In the genomic region with DNA sequence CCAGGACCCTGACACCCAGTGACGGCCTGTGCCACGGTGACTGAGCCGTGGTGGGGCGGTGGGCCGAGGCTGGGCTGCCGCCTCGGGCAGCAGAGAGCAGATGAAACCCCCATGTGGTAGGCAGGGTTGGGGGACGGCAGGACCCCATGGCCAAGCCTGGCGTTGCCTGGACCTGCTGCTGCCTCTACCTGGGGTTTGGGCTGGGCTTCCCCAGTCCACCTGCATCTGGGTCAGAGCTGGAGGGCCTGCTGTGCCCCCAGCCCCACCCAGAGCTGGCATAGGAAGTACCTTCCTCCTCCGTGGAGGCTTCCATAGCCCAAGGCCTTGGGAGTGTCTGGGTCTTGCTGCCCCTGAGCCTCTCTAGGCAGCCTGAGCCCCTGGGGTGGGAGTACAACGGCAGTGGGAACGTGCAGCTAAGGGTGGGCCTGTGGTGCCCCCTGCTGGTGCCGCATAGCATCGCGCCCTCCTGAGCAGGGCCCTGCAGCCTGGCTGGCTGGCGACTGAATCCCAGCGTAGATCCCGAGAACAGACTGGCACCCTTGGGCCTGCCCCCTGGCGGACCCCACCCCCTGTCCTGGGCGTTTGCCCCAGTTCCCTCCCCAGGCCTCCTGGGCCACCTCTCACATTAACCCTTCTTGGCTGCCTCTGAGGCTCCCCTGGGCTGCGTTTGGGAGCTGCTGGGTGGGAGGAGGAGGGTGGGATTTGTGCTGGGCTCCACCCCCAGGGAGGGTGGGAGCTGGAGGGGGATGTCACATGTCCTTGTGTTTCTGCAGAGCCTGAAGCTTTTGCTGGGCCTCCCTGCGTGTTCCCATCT, we compare ENCODE assay signal across 8 cellular contexts. TPM values are rescaled to one million over a fixed set of nuclear protein-coding genes. Genes with fewer than 3 reads are reported as not detected.
DNase-seq lines count a peak whose midpoint lies in the region; ATAC-seq and TF ChIP-seq lines count a peak whose summit lies in the region.

No MANE protein-coding gene starts in this region.

- no peaks in the 10 kb centered on the region for H3K9me3 Mint-ChIP-seq in CD4-positive, alpha-beta T cell

- DNase-seq in CD4-positive, alpha-beta T cell, result peak; percentile 67 to 83 (median 74)
- DNase-seq in HAP-1 (ENCODE audit: low spot score in 2 of 2) (peak; percentile 73 to 92), NCI-H2227 (lab: John Stamatoyannopoulos, UW; ENCODE audit: unreplicated experiment) (peak; percentile 90), cerebellar cortex (ENCODE audit: low spot score) (peak; percentile 83), kidney glomerular epithelial cell (lab: John Stamatoyannopoulos, UW) (peak; percentile 57)
- peak; percentile 69 for DNase-seq in activated CD4-positive, alpha-beta T cell treated with anti-CD3 and anti-CD28 coated beads for 1 hour
- peak; percentile 52 to 77 for DNase-seq in stimulated activated CD4-positive, alpha-beta T cell treated with anti-CD3 and anti-CD28 coated beads, Interleukin-1b, Interleukin-23, amount 100 ng/mL, for 1 hour (ENCODE audit: low read depth in 2 of 2)

- no peaks in the 10 kb centered on the region for H3K27me3 Mint-ChIP-seq in CD4-positive, alpha-beta T cell

- H3K4me3 ChIP-seq in HAP-1, result peak overlapping the region; percentile 21

- H3K27ac Mint-ChIP-seq in CD4-positive, alpha-beta T cell, result no peak overlapping the region

- no peak overlapping the region for H3K27ac ChIP-seq in CD4-positive, alpha-beta T cell (ENCODE audit: low read depth, low read length)

- ATAC-seq in CD4-positive, alpha-beta T cell (ENCODE audit: poor library complexity), result peak; percentile 99
- ATAC-seq in GM18873 (IDR thresholded peaks at IDR 0.05; ENCODE audit: low FRiP score, unreplicated experiment), result no peak

- TF ChIP-seq CTCF in CD4-positive, alpha-beta T cell (IDR thresholded peaks at IDR 0.05), result peak; percentile 97

- H3K4me1 Mint-ChIP-seq in CD4-positive, alpha-beta T cell (ENCODE audit: low read depth), result peaks cover 4% of the 10 kb centered on the region

- H3K4me3 Mint-ChIP-seq in CD4-positive, alpha-beta T cell, result no peak overlapping the region

- H3K27me3 ChIP-seq in CD4-positive, alpha-beta T cell (ENCODE audit: control insufficient read depth, insufficient read depth, low read length), result no peaks in the 10 kb centered on the region
- no peaks in the 10 kb centered on the region for H3K27me3 ChIP-seq in HAP-1 (ENCODE audit: low read depth)

- intact Hi-C loops in CD4-positive, alpha-beta T cell (cut with DNase I, micrococcal nuclease), result loop anchor here (1.0 to 2.0 kb wide), 3 partner anchors 160 to 306 kb away; partner anchors contain the start of gene ABCA3 (in 2 of the 2)

- peaks cover 5% of the 10 kb centered on the region; the same call in 1 of the 2 replicates for H3K4me1 ChIP-seq in HAP-1

- POLR2A ChIA-PET in CD4-positive, alpha-beta T cell (lab: Charles Lee), result interaction anchor here (0.6 to 1.4 kb wide), 5 partner anchors 12 to 232 kb away, joined by 3 to 4 read pairs (median 3); partner anchors contain the start of genes ATP6V0C and CCNF

- peaks cover 13% of the 10 kb centered on the region for H3K36me3 ChIP-seq in HAP-1 (replicated peaks)

- CTCF ChIA-PET in CD4-positive, alpha-beta T cell (lab: Charles Lee), result interaction anchor here (0.6 to 2.5 kb wide), 12 partner anchors 10 to 536 kb away, joined by 3 to 17 read pairs (median 4); partner anchors contain the start of genes ABCA3 and TBC1D24

- in situ Hi-C loops in HAP-1 (cut with MboI; ENCODE audit: low sequenced_read_pairs), result loop anchor here (25.0 kb wide), 1 partner anchor 514 kb away; the partner anchor contains the start of genes GFER, NOXO1 and SYNGR3

- H3K9me3 ChIP-seq in CD4-positive, alpha-beta T cell (ENCODE audit: control insufficient read depth, low read length), result no peaks in the 10 kb centered on the region
- no peaks in the 10 kb centered on the region for H3K9me3 ChIP-seq in HAP-1

- H3K36me3 Mint-ChIP-seq in CD4-positive, alpha-beta T cell (ENCODE audit: low read depth), result peaks cover 4% of the 10 kb centered on the region

RNA-seq across cellular contexts. Expression of gene ATP6V0C, which starts 12.6 kb away (rescaled TPM):
- 100 to 1,000 TPM; 224 to 234 TPM for total RNA-seq in CD4-positive, alpha-beta T cell

RNA-seq across cellular contexts. Expression of gene AMDHD2, which starts 19.0 kb away (rescaled TPM):
- total RNA-seq in CD4-positive, alpha-beta T cell, result 100 to 1,000 TPM; 171 to 177 TPM

RNA-seq across cellular contexts. Expression of gene TBC1D24, which starts 26.2 kb away (rescaled TPM):
- total RNA-seq in CD4-positive, alpha-beta T cell, result 1 to 10 TPM; 1.2 to 2.1 TPM

RNA-seq across cellular contexts. Expression of gene NTN3, which starts 30.0 kb away (rescaled TPM):
- total RNA-seq in CD4-positive, alpha-beta T cell, result not detected

RNA-seq across cellular contexts. Expression of gene CEMP1, which starts 30.1 kb away (rescaled TPM):
- total RNA-seq in CD4-positive, alpha-beta T cell, result 1 to 10 TPM; 1.0 to 1.8 TPM
